In genomic region chr19:35977446-35978222, GRCh38 we compare ENCODE assay signal across 8 cellular contexts. TPM values are rescaled to one million over a fixed set of nuclear protein-coding genes. Genes with fewer than 3 reads are reported as not detected.
DNase-seq lines count a peak whose midpoint lies in the region; ATAC-seq lines count a peak whose summit lies in the region.

No MANE protein-coding gene starts in this region.

- H3K4me3 ChIP-seq in Jurkat, Clone E6-1 (ENCODE audit: low read length) = no peak overlapping the region

- peak; percentile 52 to 58 for ATAC-seq in naive B cell (ENCODE audit: low read depth in 2 of 2)

- intact Hi-C loops in cardiac septum (cut with DNase I) = no loop called here

- peak overlapping the region in 1 of 6 donors; percentile 37 for H3K27ac Mint-ChIP-seq in naive B cell

- no peak overlapping the region for H3K4me3 Mint-ChIP-seq in naive B cell

- H3K4me1 Mint-ChIP-seq in naive B cell = peaks cover 0 to 5% (median 0%) of the 10 kb centered on the region in 3 donors

- H3K9me3 Mint-ChIP-seq in naive B cell = no peaks in the 10 kb centered on the region

- DNase-seq in NCI-H2227 (lab: John Stamatoyannopoulos, UW; ENCODE audit: unreplicated experiment) (peak; percentile 75), NCI-H2227 treated with DMSO at 0.1 percent for 48 hours (lab: John Stamatoyannopoulos, UW) (no peak), UCSD-AML1 (lab: John Stamatoyannopoulos, UW; ENCODE audit: unreplicated experiment) (peak; percentile 65), naive B cell (no peak), dermis blood vessel endothelial cell (no peak), NCI-H774 (lab: John Stamatoyannopoulos, UW) (no peak), cardiac septum (ENCODE audit: low spot score) (no peak)
- DNase-seq in Jurkat, Clone E6-1 (ENCODE audit: low read depth, low spot score) = peak; percentile 80

- peaks cover 23 to 54% (median 51%) of the 10 kb centered on the region in 3 donors for H3K27me3 Mint-ChIP-seq in naive B cell

- H3K36me3 Mint-ChIP-seq in naive B cell = no peaks in the 10 kb centered on the region

RNA-seq across cellular contexts. Expression of gene SDHAF1, which starts 17.4 kb away (rescaled TPM):
- 17.9 TPM for polyA plus RNA-seq in Jurkat, Clone E6-1 (2012; ENCODE audit: insufficient read depth, insufficient read length)
- polyA plus RNA-seq in naive B cell (ENCODE audit: low read depth in 6 of 6) = 10 to 100 TPM; 30.0 to 58.0 (median 48.8) TPM
- total RNA-seq in dermis blood vessel endothelial cell (10.1 and 19.6 TPM in 2 replicates), cardiac septum (11.0 TPM)

RNA-seq across cellular contexts. Expression of gene SYNE4, which starts 31.0 kb away (rescaled TPM):
- polyA plus RNA-seq in Jurkat, Clone E6-1 (2012; ENCODE audit: insufficient read depth, insufficient read length) = 1.9 TPM
- under 1 TPM in 1 of 6 donors, not detected in 5; 0.24 TPM for polyA plus RNA-seq in naive B cell (ENCODE audit: low read depth in 6 of 6)
- total RNA-seq in dermis blood vessel endothelial cell (0.17 TPM in 1 of 2 replicates, not detected in the other), cardiac septum (0.13 TPM)

RNA-seq across cellular contexts. Expression of gene ALKBH6, which starts 36.4 kb away (rescaled TPM):
- polyA plus RNA-seq in Jurkat, Clone E6-1 (2012; ENCODE audit: insufficient read depth, insufficient read length) = 43.5 TPM
- 10 to 100 TPM; 13.7 to 28.9 (median 19.1) TPM for polyA plus RNA-seq in naive B cell (ENCODE audit: low read depth in 6 of 6)
- 12.3 and 15.3 TPM in 2 replicates for total RNA-seq in dermis blood vessel endothelial cell
- 10.9 TPM for total RNA-seq in cardiac septum

RNA-seq across cellular contexts. Expression of gene LRFN3, which starts 41.5 kb away (rescaled TPM):
- 17.1 TPM for polyA plus RNA-seq in Jurkat, Clone E6-1 (2012; ENCODE audit: insufficient read depth, insufficient read length)
- polyA plus RNA-seq in naive B cell (ENCODE audit: low read depth in 6 of 6) = under 1 TPM in 3 of 6 donors, not detected in 3; 0.12 to 0.22 (median 0.14) TPM
- total RNA-seq in dermis blood vessel endothelial cell = 3.6 and 3.7 TPM in 2 replicates
- 8.8 TPM for total RNA-seq in cardiac septum

RNA-seq across cellular contexts. Expression of gene CLIP3, which starts 55.0 kb away (rescaled TPM):
- polyA plus RNA-seq in Jurkat, Clone E6-1 (2012; ENCODE audit: insufficient read depth, insufficient read length) = 5.3 TPM
- 1 to 10 TPM in 1 of 6 donors, not detected in 5; 1.8 TPM for polyA plus RNA-seq in naive B cell (ENCODE audit: low read depth in 6 of 6)
- total RNA-seq in dermis blood vessel endothelial cell = 6.7 and 7.8 TPM in 2 replicates
- total RNA-seq in cardiac septum = 7.1 TPM

Comparison
In these comparisons a context has a peak if more than half of its experiments do, and no peak if none do; other contexts are left out.
1. DNase-seq: peak in NCI-H2227 (single experiment), Jurkat, Clone E6-1 (single experiment) and UCSD-AML1 (single experiment); none in NCI-H2227 treated with DMSO at 0.1 percent for 48 hours (single experiment), naive B cell (single experiment), dermis blood vessel endothelial cell (single experiment), NCI-H774 (single experiment) and cardiac septum (single experiment).